6 cellular contexts compared by ENCODE assay signal in the genomic region with DNA sequence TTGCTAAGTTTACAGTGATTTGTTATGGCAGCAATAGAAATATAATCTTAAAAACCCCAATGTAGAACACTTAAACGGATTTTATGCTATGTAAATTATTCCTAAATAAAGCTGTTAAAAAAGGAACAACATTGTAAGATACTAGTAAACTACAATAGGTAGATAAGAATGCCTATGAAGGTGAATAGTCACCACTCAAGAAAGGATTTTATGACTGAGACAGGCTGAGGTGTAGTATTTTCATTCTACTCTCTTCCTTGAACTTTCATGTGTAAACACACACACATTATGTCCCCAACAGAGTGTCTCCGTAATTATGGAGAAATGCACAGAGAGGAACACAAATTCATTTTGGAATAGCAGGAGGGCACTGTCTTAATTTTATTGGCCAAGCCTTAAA.
"Had no signal": no experiment of that assay in that cellular context is flagged by ENCODE, and none has a peak within 500 bp of the region (broad histone marks: within the 10 kb centered on the region; RNA-seq: fewer than 3 reads in every experiment).

No MANE protein-coding gene starts in this region.

- DNase-seq: IMR-90 had no signal

- H3K27ac Mint-ChIP-seq: IgD-negative memory B cell had no signal

- ATAC-seq: K562 had no signal

- H3K4me3 ChIP-seq: K562 had no signal

- H3K27me3 Mint-ChIP-seq: IgD-negative memory B cell had no signal

- H3K4me3 Mint-ChIP-seq: IgD-negative memory B cell had no signal

- H3K4me1 Mint-ChIP-seq: IgD-negative memory B cell had no signal

- H3K36me3 Mint-ChIP-seq: IgD-negative memory B cell had no signal

- FAIRE-seq: HepG2, HTR-8/SVneo, K562 had no signal

- H3K27ac ChIP-seq: HL-60 had no signal
